In genomic region chr20:17530716-17531536, GRCh38 we compare ENCODE assay signal across 8 cellular contexts. TPM values are rescaled to one million over a fixed set of nuclear protein-coding genes. Genes with fewer than 3 reads are reported as not detected.
DNase-seq lines count a peak whose midpoint lies in the region; ATAC-seq and TF ChIP-seq lines count a peak whose summit lies in the region.

TSS of gene BFSP1 (minus strand) at chr20:17531379. CDS start at chr20:17531329, 50 bp downstream.

- WGBS in lung, 2 donors = 0 to 1% methylated on average over 94 to 106 of the region's 106 CpGs

- ATAC-seq in GM19351 (IDR thresholded peaks at IDR 0.05; ENCODE audit: unreplicated experiment) (peak; percentile 60), lung (ENCODE audit: insufficient read depth, low FRiP score) (peak; percentile 81), GM21528 (IDR thresholded peaks at IDR 0.05; ENCODE audit: low FRiP score, unreplicated experiment) (no peak)

- H3K9me3 ChIP-seq in lung (ENCODE audit: control insufficient read depth in 2 of 2, insufficient read depth in 1 of 2, low read length in 1 of 2) = no peaks in the 10 kb centered on the region

- TF ChIP-seq CTCF in lung (IDR thresholded peaks at IDR 0.05; ENCODE audit: control extremely low read depth, extremely low read depth) = no peak

- no peaks in the 10 kb centered on the region for H3K36me3 ChIP-seq in lung (ENCODE audit: control insufficient read depth in 2 of 2, insufficient read depth in 2 of 2, low read length in 2 of 2)

- peak within 1 kb of the TSS; percentile 65 for H3K4me3 ChIP-seq in lung

- peaks cover 0 to 7% of the 10 kb centered on the region in 2 donors for H3K4me1 ChIP-seq in lung (ENCODE audit: control insufficient read depth in 2 of 2, insufficient read depth in 2 of 2, low read length in 2 of 2)

- peak within 1 kb of the TSS in 1 of 2 donors; percentile 58 for H3K27ac ChIP-seq in lung (ENCODE audit: low read depth in 1 of 2, low read length in 1 of 2)

- no peaks in the 10 kb centered on the region for H3K27me3 ChIP-seq in lung (ENCODE audit: control insufficient read depth, insufficient read depth)

- DNase-seq in AG08395 (ENCODE audit: low spot score) (peak; percentile 63), NCI-H2171 treated with DMSO at 0.1 percent for 48 hours (lab: John Stamatoyannopoulos, UW) (peak; percentile 76), ecto neural progenitor cell (ENCODE audit: low spot score) (peak; percentile 95), lung (ENCODE audit: low spot score) (peak; percentile 35)
- DNase-seq in activated CD4-positive, alpha-beta T cell treated with anti-CD3 and anti-CD28 coated beads, Interleukin-2, amount 50 U/mL, for 4 hours = peak; percentile 33 to 49
- DNase-seq in stimulated activated CD4-positive, alpha-beta T cell treated with anti-CD3 and anti-CD28 coated beads, TNF-alpha, amount 100 ng/mL, for 4 hours (ENCODE audit: low read depth in 3 of 3) = peak; percentile 17 to 21 (median 19)

RNA-seq across cellular contexts. Expression of gene BFSP1, which starts in this region (rescaled TPM):
- total RNA-seq in lung = 1 to 10 TPM; 1.7 to 2.8 TPM
- polyA plus RNA-seq in lung = 1 to 10 TPM in 1 of 2 donors, under 1 TPM in 1; 0.65 to 1.9 TPM

Comparison
In these comparisons a context has a peak if more than half of its experiments do, and no peak if none do; other contexts are left out.
1. DNase-seq: peak in every context shown above with its lines; median percentile 95 in ecto neural progenitor cell; 76 in NCI-H2171 treated with DMSO at 0.1 percent for 48 hours; 63 in AG08395; 41 in activated CD4-positive, alpha-beta T cell treated with anti-CD3 and anti-CD28 coated beads, Interleukin-2, amount 50 U/mL, for 4 hours; 35 in lung; 19 in stimulated activated CD4-positive, alpha-beta T cell treated with anti-CD3 and anti-CD28 coated beads, TNF-alpha, amount 100 ng/mL, for 4 hours.